In genomic region chr6:53892707-53893106, GRCh38 we compare ENCODE assay signal across 17 cellular contexts.
DNase-seq lines count a peak whose midpoint lies in the region; ATAC-seq, FAIRE-seq and TF ChIP-seq lines count a peak whose summit lies in the region.
"Had no signal": no experiment of that assay in that cellular context is flagged by ENCODE, and none has a peak within 500 bp of the region (broad histone marks: within the 10 kb centered on the region; RNA-seq: fewer than 3 reads in every experiment).

No MANE protein-coding gene starts in this region.

- H3K36me3 Mint-ChIP-seq in activated CD4-positive, alpha-beta T cell treated with anti-CD3 and anti-CD28 coated beads for 36 hours (ENCODE audit: low read depth), result no peaks in the 10 kb centered on the region
- peaks cover 7% of the 10 kb centered on the region for H3K36me3 Mint-ChIP-seq in CD8-positive, alpha-beta T cell

- no peak overlapping the region for H3K9ac ChIP-seq in H1 (replicated peaks in 1 of 4; ENCODE audit: extremely low read depth in 1 of 4, low read depth in 3 of 4, low read length in 3 of 4)

- H2BK5ac ChIP-seq in H1 (ENCODE audit: low read depth, low read length), result no peak overlapping the region

- H3K9me3 ChIP-seq in H1 (ENCODE audit: insufficient read depth in 2 of 2, low read depth in 1 of 2, low read length in 1 of 2), result no peaks in the 10 kb centered on the region; a peak in 1 of 4 replicates
- H3K9me3 ChIP-seq in CD8-positive, alpha-beta T cell (ENCODE audit: low read length), result no peaks in the 10 kb centered on the region
- H3K9me3 ChIP-seq: neutrophil, thyroid gland had no signal

- H2AFZ ChIP-seq in H1 (ENCODE audit: low read length), result no peak overlapping the region
- H2AFZ ChIP-seq: hepatocyte had no signal

- H3K79me1 ChIP-seq in H1 (ENCODE audit: low read depth, low read length), result no peaks in the 10 kb centered on the region

- H3K36me3 ChIP-seq in H1 (ENCODE audit: control insufficient read depth in 2 of 4, insufficient read depth in 4 of 4, low read length in 3 of 4), result no peaks in the 10 kb centered on the region; a peak in 1 of 8 replicates
- H3K36me3 ChIP-seq in CD8-positive, alpha-beta T cell (ENCODE audit: insufficient read depth, low read length), result no peaks in the 10 kb centered on the region
- H3K36me3 ChIP-seq: neutrophil, thyroid gland had no signal

- H4K8ac ChIP-seq in H1 (ENCODE audit: extremely low read depth, insufficient read depth, low read length), result no peak overlapping the region

- H3K4me1 Mint-ChIP-seq in activated CD4-positive, alpha-beta T cell treated with anti-CD3 and anti-CD28 coated beads for 36 hours, result peaks cover 8% of the 10 kb centered on the region
- H3K4me1 Mint-ChIP-seq in CD8-positive, alpha-beta T cell (ENCODE audit: low read depth), result peaks cover 8% of the 10 kb centered on the region

- no peak overlapping the region for H2BK20ac ChIP-seq in H1 (ENCODE audit: low read length)

- TF ChIP-seq POLR2A in H1 (IDR thresholded peaks at IDR 0.05; ENCODE audit: control extremely low read depth in 1 of 2, low read depth in 2 of 2, low read length in 2 of 2), result no peak

- H2AK5ac ChIP-seq in H1 (ENCODE audit: low read depth, low read length), result no peak overlapping the region

- CTCF ChIA-PET in activated CD4-positive, alpha-beta T cell treated with anti-CD3 and anti-CD28 coated beads for 36 hours (lab: Charles Lee), result no interaction called here
- CTCF ChIA-PET in H1 (lab: Charles Lee; ENCODE audit: partially characterized antibody), result interaction anchor here (1.5 to 1.6 kb wide), 3 partner anchors 12 to 63 kb away, joined by 4 to 6 read pairs (median 4); no protein-coding TSS in a partner anchor
- CTCF ChIA-PET in CD8-positive, alpha-beta T cell (lab: Charles Lee), result no interaction called here

- no peaks in the 10 kb centered on the region for H3K79me2 ChIP-seq in H1 (ENCODE audit: control insufficient read depth in 1 of 2, insufficient read depth in 2 of 2, low read length in 2 of 2)

- 100% methylated on average over 1 of the region's 1 CpG; no CpG with 5 or more reads in 1 of the 2 experiments for WGBS in H1 (ENCODE audit: extremely low coverage in 1 of 2, insufficient coverage in 1 of 2, insufficient read length in 1 of 2, insufficient replicate concordance in 2 of 2, low coverage in 1 of 2, low lambda C conversion rate in 2 of 2, missing lambda C conversion rate in 1 of 2), 2 experiments

- no peak for TF ChIP-seq EP300 in H1 (IDR thresholded peaks at IDR 0.05; ENCODE audit: borderline replicate concordance in 1 of 2, low read depth in 2 of 2, low read length in 2 of 2)

- no peak overlapping the region for H3K4ac ChIP-seq in H1 (replicated peaks; ENCODE audit: insufficient read length, low read depth, low read length)

- H4K91ac ChIP-seq in H1 (replicated peaks; ENCODE audit: insufficient read length, low read length), result no peak overlapping the region

- no peak overlapping the region for H3K4me2 ChIP-seq in H1 (ENCODE audit: insufficient read depth in 1 of 2, low read depth in 2 of 2, low read length in 2 of 2)
- H3K4me2 ChIP-seq: hepatocyte had no signal

- no peak overlapping the region for H3K27ac ChIP-seq in H1 (ENCODE audit: low read depth, low read length)
- no peak overlapping the region for H3K27ac ChIP-seq in CD8-positive, alpha-beta T cell (ENCODE audit: low read depth, low read length)
- H3K27ac ChIP-seq: hepatocyte, neutrophil, thyroid gland had no signal

- H3K14ac ChIP-seq in H1 (ENCODE audit: insufficient read length), result no peak overlapping the region

- no peak overlapping the region for H3K56ac ChIP-seq in H1 (replicated peaks; ENCODE audit: insufficient read length, low read depth, low read length)

- H3K9me3 Mint-ChIP-seq in activated CD4-positive, alpha-beta T cell treated with anti-CD3 and anti-CD28 coated beads for 36 hours (ENCODE audit: low read depth), result no peaks in the 10 kb centered on the region
- no peaks in the 10 kb centered on the region for H3K9me3 Mint-ChIP-seq in CD8-positive, alpha-beta T cell

- POLR2A ChIA-PET in activated CD4-positive, alpha-beta T cell treated with anti-CD3 and anti-CD28 coated beads for 36 hours (lab: Charles Lee), result no interaction called here
- POLR2A ChIA-PET in H1 (lab: Charles Lee; ENCODE audit: partially characterized antibody), result no interaction called here
- POLR2A ChIA-PET in CD8-positive, alpha-beta T cell (lab: Charles Lee), result no interaction called here

- no peak for DNase-seq in activated CD4-positive, alpha-beta T cell treated with anti-CD3 and anti-CD28 coated beads for 36 hours
- no peak for DNase-seq in activated CD4-positive, alpha-beta T cell treated with anti-CD3 and anti-CD28 coated beads for 48 hours
- DNase-seq in H1 (ENCODE audit: low read depth in 1 of 2, low spot score in 2 of 2) (no peak), head of caudate nucleus (no peak), NCI-H146 treated with DMSO at 0.1 percent for 48 hours (lab: John Stamatoyannopoulos, UW; ENCODE audit: unreplicated experiment) (no peak)
- DNase-seq in CD8-positive, alpha-beta T cell, result no peak
- DNase-seq: 8988T; activated naive CD4-positive, alpha-beta T cell; central memory CD4-positive, alpha-beta T cell; HCEC 1CT; NCI-H1694; thyroid gland had no signal

- H3K27me3 ChIP-seq in H1 (replicated peaks in 1 of 4; ENCODE audit: control insufficient read depth in 3 of 4, extremely low read depth in 1 of 4, insufficient read depth in 3 of 4, low read length in 3 of 4), result no peaks in the 10 kb centered on the region
- H3K27me3 ChIP-seq in CD8-positive, alpha-beta T cell (ENCODE audit: insufficient read depth, low read length), result no peaks in the 10 kb centered on the region
- H3K27me3 ChIP-seq: hepatocyte, neutrophil, thyroid gland had no signal

- TF ChIP-seq RAD21 in H1 (IDR thresholded peaks at IDR 0.05 in 1 of 2, conservative IDR thresholded peaks at IDR 0.05 in 1 of 2; ENCODE audit: low read depth in 2 of 2, low read length in 2 of 2), result no peak

- no peaks in the 10 kb centered on the region for H3K23me2 ChIP-seq in H1 (ENCODE audit: low read depth, low read length)

- FAIRE-seq in H1 (lab: Jason Lieb, UNC), result peak; percentile 24
- FAIRE-seq: endothelial cell of umbilical vein had no signal

- no peak overlapping the region for H3K27ac Mint-ChIP-seq in activated CD4-positive, alpha-beta T cell treated with anti-CD3 and anti-CD28 coated beads for 36 hours
- no peak overlapping the region for H3K27ac Mint-ChIP-seq in CD8-positive, alpha-beta T cell

- no peaks in the 10 kb centered on the region for H4K20me1 ChIP-seq in H1 (replicated peaks in 1 of 2; ENCODE audit: control insufficient read depth in 1 of 2, insufficient read depth in 2 of 2, low read length in 2 of 2)

- no peak overlapping the region for H3K4me3 ChIP-seq in H1 (ENCODE audit: extremely low read depth in 1 of 4, insufficient read depth in 2 of 4, low read depth in 3 of 4, low read length in 4 of 4)
- no peak overlapping the region for H3K4me3 ChIP-seq in CD8-positive, alpha-beta T cell (ENCODE audit: low read depth, low read length)
- H3K4me3 ChIP-seq: hepatocyte, thyroid gland had no signal

- H2BK12ac ChIP-seq in H1 (ENCODE audit: low read depth, low read length), result no peak overlapping the region

- no peaks in the 10 kb centered on the region for H3K27me3 Mint-ChIP-seq in activated CD4-positive, alpha-beta T cell treated with anti-CD3 and anti-CD28 coated beads for 36 hours
- no peaks in the 10 kb centered on the region for H3K27me3 Mint-ChIP-seq in CD8-positive, alpha-beta T cell (ENCODE audit: low read depth)

- no peak overlapping the region for H2BK15ac ChIP-seq in H1 (ENCODE audit: low read length)

- intact Hi-C loops in activated CD4-positive, alpha-beta T cell treated with anti-CD3 and anti-CD28 coated beads for 36 hours (cut with DNase I, micrococcal nuclease), result no loop called here
- intact Hi-C loops in CD8-positive, alpha-beta T cell (cut with DNase I, micrococcal nuclease), result no loop called here
- intact Hi-C loops in head of caudate nucleus (cut with DNase I), result no loop called here

- no peak overlapping the region for H3K18ac ChIP-seq in H1 (ENCODE audit: extremely low read depth, low read length)

- TF ChIP-seq CTCF in H1 (IDR thresholded peaks at IDR 0.05; ENCODE audit: control extremely low read depth in 1 of 3, insufficient read depth in 1 of 3, low read depth in 1 of 3, low read length in 3 of 3), result no peak
- TF ChIP-seq CTCF in CD8-positive, alpha-beta T cell (IDR thresholded peaks at IDR 0.05), result no peak

- H4K5ac ChIP-seq in H1 (ENCODE audit: insufficient read length, low read depth, low read length), result no peak overlapping the region

- no peak overlapping the region for H2BK120ac ChIP-seq in H1 (replicated peaks; ENCODE audit: low read depth, low read length)

- no peak overlapping the region for H3K23ac ChIP-seq in H1 (ENCODE audit: insufficient read length)

- peaks cover under 1 to 6% (median 2%) of the 10 kb centered on the region in 4 experiments; a peak in 4 of 7 replicates for H3K4me1 ChIP-seq in H1 (replicated peaks in 1 of 4; ENCODE audit: control insufficient read depth in 3 of 4, insufficient read depth in 4 of 4, low read length in 3 of 4)
- H3K4me1 ChIP-seq in CD8-positive, alpha-beta T cell (ENCODE audit: insufficient read depth, low read length), result no peaks in the 10 kb centered on the region

- no peak overlapping the region for H3K4me3 Mint-ChIP-seq in activated CD4-positive, alpha-beta T cell treated with anti-CD3 and anti-CD28 coated beads for 36 hours
- no peak overlapping the region for H3K4me3 Mint-ChIP-seq in CD8-positive, alpha-beta T cell

- peak; percentile 37 for ATAC-seq in activated CD4-positive, alpha-beta T cell treated with anti-CD3 and anti-CD28 coated beads for 36 hours
- ATAC-seq in GM21528 (IDR thresholded peaks at IDR 0.05; ENCODE audit: low FRiP score, unreplicated experiment) (peak; percentile 61), HG03097 (IDR thresholded peaks at IDR 0.05; ENCODE audit: low FRiP score, unreplicated experiment) (peak; percentile 77)
- ATAC-seq in CD8-positive, alpha-beta T cell, result no peak

TF ChIP-seq in H1, 55 proteins besides CTCF, POLR2A, EP300 and RAD21 (continues in another document):
- TF ChIP-seq ZNF274 (IDR thresholded peaks at IDR 0.05; ENCODE audit: borderline replicate concordance, extremely low read depth, low read length), result no peak
- no peak for TF ChIP-seq SIN3A (conservative IDR thresholded peaks at IDR 0.05 in 1 of 2, IDR thresholded peaks at IDR 0.05 in 1 of 2; ENCODE audit: low read depth in 1 of 2, low read length in 2 of 2)
- TF ChIP-seq SIRT6 (IDR thresholded peaks at IDR 0.05; ENCODE audit: low read length), result no peak
- no peak for TF ChIP-seq MAFK (IDR thresholded peaks at IDR 0.05; ENCODE audit: low read depth, low read length)
- TF ChIP-seq CEBPB (IDR thresholded peaks at IDR 0.05; ENCODE audit: low read depth, low read length), result no peak
- TF ChIP-seq KDM5A (IDR thresholded peaks at IDR 0.05; ENCODE audit: low read length), result no peak
- TF ChIP-seq SAP30 (IDR thresholded peaks at IDR 0.05; ENCODE audit: insufficient read depth, insufficient replicate concordance, low read length), result no peak
- TF ChIP-seq HDAC2 (IDR thresholded peaks at IDR 0.05; ENCODE audit: borderline replicate concordance in 1 of 2, low read depth in 2 of 2, low read length in 2 of 2), result no peak
- no peak for TF ChIP-seq JUN (IDR thresholded peaks at IDR 0.05; ENCODE audit: low read depth, low read length)
- no peak for TF ChIP-seq POU5F1 (IDR thresholded peaks at IDR 0.05; ENCODE audit: low read depth, low read length)
- TF ChIP-seq TEAD4 (IDR thresholded peaks at IDR 0.05; ENCODE audit: low read depth, low read length), result no peak
